In the genomic region with DNA sequence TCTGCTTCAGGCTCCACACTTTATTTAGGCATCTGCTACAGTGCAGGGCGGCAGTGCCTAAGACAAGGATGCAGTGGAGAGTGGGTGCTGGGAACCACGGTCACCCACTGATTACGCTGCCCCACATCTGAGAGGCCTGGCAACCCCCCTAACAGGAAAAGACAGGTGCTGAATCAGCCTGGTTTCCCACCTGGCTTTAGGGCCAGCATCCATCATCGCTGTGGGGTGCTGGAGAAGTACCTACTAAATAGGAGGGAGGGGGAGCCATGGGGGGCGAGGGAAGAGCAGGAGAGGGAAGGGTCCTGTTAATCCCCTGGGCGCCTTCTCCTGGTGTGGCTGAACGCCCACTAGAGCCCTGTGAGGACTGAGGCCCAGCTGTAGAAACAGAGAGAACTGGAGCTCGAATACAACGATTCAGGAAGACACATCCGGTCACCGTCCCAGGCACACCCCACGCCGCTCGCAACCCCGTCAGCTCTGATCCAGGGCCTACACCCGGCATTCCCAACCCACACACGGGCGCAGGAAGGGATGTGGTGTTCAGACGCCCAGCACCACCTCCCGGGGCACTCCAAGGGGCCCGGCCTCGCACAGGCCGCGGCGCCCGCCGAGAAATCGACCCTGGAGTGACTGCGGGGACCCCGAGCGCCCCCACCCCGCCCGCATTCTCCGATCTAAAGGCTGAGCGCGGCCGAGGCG, we compare ENCODE assay signal across 8 cellular contexts. TPM values are rescaled to one million over a fixed set of nuclear protein-coding genes. Genes with fewer than 3 reads are reported as not detected.
DNase-seq lines count a peak whose midpoint lies in the region; ATAC-seq and TF ChIP-seq lines count a peak whose summit lies in the region.

No MANE protein-coding gene starts in this region.

- H3K27ac ChIP-seq in DND-41 (ENCODE audit: low read length) = peak overlapping the region; percentile 90

- H3K36me3 ChIP-seq in DND-41 (ENCODE audit: insufficient read depth, low read length) = peaks cover 34% of the 10 kb centered on the region

- TF ChIP-seq CTCF in DND-41 (IDR thresholded peaks at IDR 0.05; ENCODE audit: borderline replicate concordance, extremely low read depth, low read length, poor library complexity, severe bottlenecking) (no peak), cardiac fibroblast (IDR thresholded peaks at IDR 0.05; ENCODE audit: low read depth, low read length) (no peak)

- no peaks in the 10 kb centered on the region for H3K9me3 Mint-ChIP-seq in T-cell

- peak; percentile 40 for ATAC-seq in DND-41 (ENCODE audit: insufficient read depth, low read depth)
- ATAC-seq in GM21390 (IDR thresholded peaks at IDR 0.05; ENCODE audit: unreplicated experiment) = peak; percentile 24
- peak; percentile 16 to 29 (median 19) for ATAC-seq in T-cell (replicated peaks in 1 of 4)

- H3K27ac Mint-ChIP-seq in T-cell = peak overlapping the region; percentile 88 to 89

- H3K27me3 Mint-ChIP-seq in T-cell = no peaks in the 10 kb centered on the region

- H3K9ac ChIP-seq in DND-41 (ENCODE audit: low read depth, low read length) = peak overlapping the region; percentile 86

- H3K36me3 Mint-ChIP-seq in T-cell = peaks cover 24% of the 10 kb centered on the region

- H3K4me3 ChIP-seq in DND-41 (ENCODE audit: low read depth in 1 of 2, low read length in 2 of 2) (peak overlapping the region; percentile 42 to 82), cardiac fibroblast (replicated peaks in 1 of 2; ENCODE audit: low read depth in 2 of 2, low read length in 2 of 2) (peak overlapping the region; percentile 61 to 70)

- CTCF ChIA-PET in T-cell (lab: Charles Lee) = no interaction called here

- peak overlapping the region; percentile 76 to 89 (median 83) for H3K4me3 Mint-ChIP-seq in T-cell

- no peaks in the 10 kb centered on the region for H3K9me3 ChIP-seq in DND-41 (ENCODE audit: insufficient read depth, low read length, severe bottlenecking)

- DNase-seq in DND-41 (peak; percentile 57), HPDE6-E6E7 (ENCODE audit: extremely low spot score) (peak; percentile 49), T-cell (peak in 12 of 34 experiments; percentile 3 to 39 (median 14)), cardiac fibroblast (ENCODE audit: low read depth in 2 of 2) (peak; percentile 72 to 81), kidney tubule cell (ENCODE audit: low spot score) (peak; percentile 73), DMS79 treated with DMSO at 0.1 percent for 48 hours (lab: John Stamatoyannopoulos, UW) (no peak)
- DNase-seq in stimulated activated CD4-positive, alpha-beta T cell treated with anti-CD3 and anti-CD28 coated beads, Interleukin-2, amount 100 ng/mL, for 4 hours (ENCODE audit: low read depth) = peak; percentile 12

- POLR2A ChIA-PET in T-cell (lab: Charles Lee) = no interaction called here

- H2AFZ ChIP-seq in DND-41 (ENCODE audit: low read depth, low read length) = peak overlapping the region; percentile 87

- H3K4me1 Mint-ChIP-seq in T-cell = peaks cover 51 to 58% (median 58%) of the 10 kb centered on the region in 3 donors

- peaks cover 4% of the 10 kb centered on the region for H3K27me3 ChIP-seq in DND-41 (ENCODE audit: insufficient read depth, low read length, poor library complexity)

- peak overlapping the region; percentile 82 for H3K4me2 ChIP-seq in DND-41 (ENCODE audit: insufficient read depth, low read length)

- H4K20me1 ChIP-seq in DND-41 (ENCODE audit: insufficient read depth, low read length) = no peaks in the 10 kb centered on the region

- H3K79me2 ChIP-seq in DND-41 (ENCODE audit: insufficient read depth, low read length) = peaks cover 39% of the 10 kb centered on the region

- peaks cover 58% of the 10 kb centered on the region for H3K4me1 ChIP-seq in DND-41 (ENCODE audit: insufficient read depth, low read length)

RNA-seq across cellular contexts. Expression of a gene that starts 0.6 kb away (rescaled TPM):
- 10 to 100 TPM; 55.3 to 78.7 (median 68.8) TPM for total RNA-seq in T-cell
